ENCODE assay signal across 1 cellular context in the genomic region with DNA sequence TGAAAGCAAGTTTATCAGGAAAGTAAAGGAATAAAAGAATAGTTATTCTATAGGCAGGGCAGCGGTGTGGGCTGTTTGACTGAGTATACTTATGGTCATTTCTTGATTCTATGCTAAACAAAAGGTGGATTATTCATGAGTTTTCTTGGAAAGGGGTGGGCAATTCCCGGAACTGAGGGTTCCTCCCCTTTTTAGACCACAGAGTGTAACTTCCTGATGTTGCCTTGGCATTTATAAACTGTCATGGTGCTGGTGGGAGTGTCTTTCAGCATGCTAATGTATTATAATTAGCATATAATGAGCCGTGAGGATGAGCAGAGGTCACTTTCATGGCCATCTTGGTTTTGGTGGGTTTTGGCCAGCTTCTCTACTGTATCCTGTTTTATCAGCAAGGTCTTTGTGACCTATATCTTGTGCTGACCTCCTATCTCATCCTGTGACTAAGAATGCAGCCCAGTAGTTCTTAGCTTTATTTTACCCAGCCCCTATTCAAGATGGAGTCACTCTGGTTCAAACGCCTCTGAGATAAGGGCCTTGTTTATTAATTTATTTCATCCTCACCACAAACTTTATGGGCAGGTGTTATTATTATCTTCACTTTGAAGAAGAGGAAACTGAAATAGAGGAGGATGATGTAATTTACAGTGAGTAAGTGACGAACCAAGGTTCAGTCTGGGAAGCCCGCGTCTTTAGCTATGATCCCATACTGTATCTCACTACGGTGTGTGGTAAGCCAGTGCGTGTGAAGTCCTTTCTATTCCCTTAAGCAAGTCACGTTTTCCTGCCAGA.
TF ChIP-seq lines count a peak whose summit lies in the region.

No MANE protein-coding gene starts in this region.

TF ChIP-seq in K562, 482 proteins besides CTCF, POLR2A, EP300 and RAD21 (continued from another document and continues in another):
- TF ChIP-seq ZNF639 (CRISPR knock-in tag; conservative IDR thresholded peaks at IDR 0.05 in 1 of 2, IDR thresholded peaks at IDR 0.05 in 1 of 2) (peak in 1 of 2 experiments; percentile 97; a peak in 2 of 4 replicates), PTTG1 (tag; IDR thresholded peaks at IDR 0.05; ENCODE audit: low read depth) (peak; percentile 95), RBM17 (IDR thresholded peaks at IDR 0.05; ENCODE audit: borderline replicate concordance, low read depth, low read length) (no peak), ZNF696 (CRISPR knock-in tag; conservative IDR thresholded peaks at IDR 0.05) (no peak), TEAD1 (CRISPR knock-in tag; IDR thresholded peaks at IDR 0.05) (peak in 1 of 2 experiments; percentile 95; a peak in 2 of 4 replicates), ETS2 (tag; IDR thresholded peaks at IDR 0.05; ENCODE audit: borderline replicate concordance, poor library complexity, severe bottlenecking) (no peak), MYBL2 (IDR thresholded peaks at IDR 0.05; ENCODE audit: low read depth) (no peak), MYBL2 (CRISPR knock-in tag; IDR thresholded peaks at IDR 0.05; ENCODE audit: borderline replicate concordance) (no peak), ZNF586 (CRISPR knock-in tag; conservative IDR thresholded peaks at IDR 0.05) (0 out of 2 replicates have a peak, but pooled peaks have one; percentile 20), BACH1 (tag; IDR thresholded peaks at IDR 0.05) (peak; percentile 96), CBX3 (IDR thresholded peaks at IDR 0.05; ENCODE audit: borderline replicate concordance in 1 of 2, low read length in 2 of 2) (no peak), ZNF79 (CRISPR knock-in tag; IDR thresholded peaks at IDR 0.05; ENCODE audit: low read depth) (peak; percentile 94), DMBX1 (CRISPR knock-in tag; IDR thresholded peaks at IDR 0.05; ENCODE audit: borderline replicate concordance) (peak; percentile 96; the same call in 1 of the 2 replicates), PPARD (CRISPR knock-in tag; IDR thresholded peaks at IDR 0.05) (0 out of 2 replicates have a peak, but pooled peaks have one; percentile 61), ZBTB1 (CRISPR knock-in tag; IDR thresholded peaks at IDR 0.05; ENCODE audit: borderline replicate concordance, low read depth) (no peak), CBFA2T2 (conservative IDR thresholded peaks at IDR 0.05) (no peak), ZNF41 (CRISPR knock-in tag; conservative IDR thresholded peaks at IDR 0.05) (peak; percentile 93), ZNF584 (CRISPR knock-in tag; IDR thresholded peaks at IDR 0.05; ENCODE audit: low read depth) (peak; percentile 98), RFX5 (IDR thresholded peaks at IDR 0.05; ENCODE audit: low read depth, low read length) (no peak), ZNF324 (CRISPR knock-in tag; IDR thresholded peaks at IDR 0.05) (peak; percentile 78; the same call in 1 of the 2 replicates), GTF2A2 (tag; IDR thresholded peaks at IDR 0.05) (peak; percentile 95), PRMT5 (CRISPR knock-in tag; IDR thresholded peaks at IDR 0.05) (no peak), THRAP3 (IDR thresholded peaks at IDR 0.05; ENCODE audit: borderline replicate concordance) (no peak), POLR2B (IDR thresholded peaks at IDR 0.05; ENCODE audit: low read depth, partially characterized antibody) (no peak), CBX5 (IDR thresholded peaks at IDR 0.05; ENCODE audit: borderline replicate concordance, low read depth) (no peak), HIVEP1 (CRISPR knock-in tag; IDR thresholded peaks at IDR 0.05) (peak; percentile 97), PHB2 (IDR thresholded peaks at IDR 0.05; ENCODE audit: low read depth) (no peak), NR2F6 (CRISPR knock-in tag; IDR thresholded peaks at IDR 0.05) (peak; percentile 73; the same call in 1 of the 2 replicates), MTF1 (CRISPR knock-in tag; IDR thresholded peaks at IDR 0.05; ENCODE audit: borderline replicate concordance) (no peak), PBX2 (CRISPR knock-in tag; IDR thresholded peaks at IDR 0.05; ENCODE audit: low read depth) (no peak), PBX2 (tag; conservative IDR thresholded peaks at IDR 0.05; ENCODE audit: low read depth) (0 out of 2 replicates have a peak, but pooled peaks have one; percentile 33), ZFP1 (CRISPR knock-in tag; IDR thresholded peaks at IDR 0.05) (peak; percentile 80), ZNF780A (CRISPR knock-in tag; IDR thresholded peaks at IDR 0.05) (peak; percentile 88), EGR1 (conservative IDR thresholded peaks at IDR 0.05) (no peak), HOMEZ (CRISPR knock-in tag; IDR thresholded peaks at IDR 0.05) (peak; percentile 85; the same call in 1 of the 2 replicates), RFX1 (IDR thresholded peaks at IDR 0.05) (peak; percentile 25; the same call in 1 of the 2 replicates), SRSF3 (IDR thresholded peaks at IDR 0.05; ENCODE audit: insufficient read depth, low read length) (no peak), ILK (tag; IDR thresholded peaks at IDR 0.05; ENCODE audit: borderline replicate concordance, low read depth) (peak; percentile 80), TAF15 (IDR thresholded peaks at IDR 0.05; ENCODE audit: low read depth, low read length) (no peak), BCOR (IDR thresholded peaks at IDR 0.05) (no peak), KLF16 (IDR thresholded peaks at IDR 0.05) (no peak), ZNF707 (CRISPR knock-in tag; conservative IDR thresholded peaks at IDR 0.05) (no peak), PTRF (tag; IDR thresholded peaks at IDR 0.05) (peak; percentile 79), MEF2D (tag; conservative IDR thresholded peaks at IDR 0.05; ENCODE audit: low read depth) (peak; percentile 87; the same call in 1 of the 2 replicates), HMG20A (CRISPR knock-in tag; conservative IDR thresholded peaks at IDR 0.05) (peak; percentile 65; the same call in 1 of the 2 replicates), SMAD2 (IDR thresholded peaks at IDR 0.05; ENCODE audit: low read depth, low read length) (no peak), TCFL5 (CRISPR knock-in tag; conservative IDR thresholded peaks at IDR 0.05) (peak; percentile 85)
- TF ChIP-seq, protein P1, sequence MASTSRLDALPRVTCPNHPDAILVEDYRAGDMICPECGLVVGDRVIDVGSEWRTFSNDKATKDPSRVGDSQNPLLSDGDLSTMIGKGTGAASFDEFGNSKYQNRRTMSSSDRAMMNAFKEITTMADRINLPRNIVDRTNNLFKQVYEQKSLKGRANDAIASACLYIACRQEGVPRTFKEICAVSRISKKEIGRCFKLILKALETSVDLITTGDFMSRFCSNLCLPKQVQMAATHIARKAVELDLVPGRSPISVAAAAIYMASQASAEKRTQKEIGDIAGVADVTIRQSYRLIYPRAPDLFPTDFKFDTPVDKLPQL (IDR thresholded peaks at IDR 0.05; ENCODE audit: extremely low read depth, insufficient read length): no peak
- TF ChIP-seq, protein P2, sequence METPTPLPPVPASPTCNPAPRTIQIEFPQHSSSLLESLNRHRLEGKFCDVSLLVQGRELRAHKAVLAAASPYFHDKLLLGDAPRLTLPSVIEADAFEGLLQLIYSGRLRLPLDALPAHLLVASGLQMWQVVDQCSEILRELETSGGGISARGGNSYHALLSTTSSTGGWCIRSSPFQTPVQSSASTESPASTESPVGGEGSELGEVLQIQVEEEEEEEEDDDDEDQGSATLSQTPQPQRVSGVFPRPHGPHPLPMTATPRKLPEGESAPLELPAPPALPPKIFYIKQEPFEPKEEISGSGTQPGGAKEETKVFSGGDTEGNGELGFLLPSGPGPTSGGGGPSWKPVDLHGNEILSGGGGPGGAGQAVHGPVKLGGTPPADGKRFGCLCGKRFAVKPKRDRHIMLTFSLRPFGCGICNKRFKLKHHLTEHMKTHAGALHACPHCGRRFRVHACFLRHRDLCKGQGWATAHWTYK (CRISPR knock-in tag; IDR thresholded peaks at IDR 0.05): peak; percentile 97
- TF ChIP-seq, protein P3, sequence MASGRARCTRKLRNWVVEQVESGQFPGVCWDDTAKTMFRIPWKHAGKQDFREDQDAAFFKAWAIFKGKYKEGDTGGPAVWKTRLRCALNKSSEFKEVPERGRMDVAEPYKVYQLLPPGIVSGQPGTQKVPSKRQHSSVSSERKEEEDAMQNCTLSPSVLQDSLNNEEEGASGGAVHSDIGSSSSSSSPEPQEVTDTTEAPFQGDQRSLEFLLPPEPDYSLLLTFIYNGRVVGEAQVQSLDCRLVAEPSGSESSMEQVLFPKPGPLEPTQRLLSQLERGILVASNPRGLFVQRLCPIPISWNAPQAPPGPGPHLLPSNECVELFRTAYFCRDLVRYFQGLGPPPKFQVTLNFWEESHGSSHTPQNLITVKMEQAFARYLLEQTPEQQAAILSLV (tag; IDR thresholded peaks at IDR 0.05): no peak
- TF ChIP-seq, protein P4, sequence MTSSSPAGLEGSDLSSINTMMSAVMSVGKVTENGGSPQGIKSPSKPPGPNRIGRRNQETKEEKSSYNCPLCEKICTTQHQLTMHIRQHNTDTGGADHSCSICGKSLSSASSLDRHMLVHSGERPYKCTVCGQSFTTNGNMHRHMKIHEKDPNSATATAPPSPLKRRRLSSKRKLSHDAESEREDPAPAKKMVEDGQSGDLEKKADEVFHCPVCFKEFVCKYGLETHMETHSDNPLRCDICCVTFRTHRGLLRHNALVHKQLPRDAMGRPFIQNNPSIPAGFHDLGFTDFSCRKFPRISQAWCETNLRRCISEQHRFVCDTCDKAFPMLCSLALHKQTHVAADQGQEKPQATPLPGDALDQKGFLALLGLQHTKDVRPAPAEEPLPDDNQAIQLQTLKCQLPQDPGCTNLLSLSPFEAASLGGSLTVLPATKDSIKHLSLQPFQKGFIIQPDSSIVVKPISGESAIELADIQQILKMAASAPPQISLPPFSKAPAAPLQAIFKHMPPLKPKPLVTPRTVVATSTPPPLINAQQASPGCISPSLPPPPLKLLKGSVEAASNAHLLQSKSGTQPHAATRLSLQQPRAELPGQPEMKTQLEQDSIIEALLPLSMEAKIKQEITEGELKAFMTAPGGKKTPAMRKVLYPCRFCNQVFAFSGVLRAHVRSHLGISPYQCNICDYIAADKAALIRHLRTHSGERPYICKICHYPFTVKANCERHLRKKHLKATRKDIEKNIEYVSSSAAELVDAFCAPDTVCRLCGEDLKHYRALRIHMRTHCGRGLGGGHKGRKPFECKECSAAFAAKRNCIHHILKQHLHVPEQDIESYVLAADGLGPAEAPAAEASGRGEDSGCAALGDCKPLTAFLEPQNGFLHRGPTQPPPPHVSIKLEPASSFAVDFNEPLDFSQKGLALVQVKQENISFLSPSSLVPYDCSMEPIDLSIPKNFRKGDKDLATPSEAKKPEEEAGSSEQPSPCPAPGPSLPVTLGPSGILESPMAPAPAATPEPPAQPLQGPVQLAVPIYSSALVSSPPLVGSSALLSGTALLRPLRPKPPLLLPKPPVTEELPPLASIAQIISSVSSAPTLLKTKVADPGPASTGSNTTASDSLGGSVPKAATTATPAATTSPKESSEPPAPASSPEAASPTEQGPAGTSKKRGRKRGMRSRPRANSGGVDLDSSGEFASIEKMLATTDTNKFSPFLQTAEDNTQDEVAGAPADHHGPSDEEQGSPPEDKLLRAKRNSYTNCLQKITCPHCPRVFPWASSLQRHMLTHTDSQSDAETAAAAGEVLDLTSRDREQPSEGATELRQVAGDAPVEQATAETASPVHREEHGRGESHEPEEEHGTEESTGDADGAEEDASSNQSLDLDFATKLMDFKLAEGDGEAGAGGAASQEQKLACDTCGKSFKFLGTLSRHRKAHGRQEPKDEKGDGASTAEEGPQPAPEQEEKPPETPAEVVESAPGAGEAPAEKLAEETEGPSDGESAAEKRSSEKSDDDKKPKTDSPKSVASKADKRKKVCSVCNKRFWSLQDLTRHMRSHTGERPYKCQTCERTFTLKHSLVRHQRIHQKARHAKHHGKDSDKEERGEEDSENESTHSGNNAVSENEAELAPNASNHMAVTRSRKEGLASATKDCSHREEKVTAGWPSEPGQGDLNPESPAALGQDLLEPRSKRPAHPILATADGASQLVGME (CRISPR knock-in tag; IDR thresholded peaks at IDR 0.05): peak; percentile 98
- TF ChIP-seq, protein P5, sequence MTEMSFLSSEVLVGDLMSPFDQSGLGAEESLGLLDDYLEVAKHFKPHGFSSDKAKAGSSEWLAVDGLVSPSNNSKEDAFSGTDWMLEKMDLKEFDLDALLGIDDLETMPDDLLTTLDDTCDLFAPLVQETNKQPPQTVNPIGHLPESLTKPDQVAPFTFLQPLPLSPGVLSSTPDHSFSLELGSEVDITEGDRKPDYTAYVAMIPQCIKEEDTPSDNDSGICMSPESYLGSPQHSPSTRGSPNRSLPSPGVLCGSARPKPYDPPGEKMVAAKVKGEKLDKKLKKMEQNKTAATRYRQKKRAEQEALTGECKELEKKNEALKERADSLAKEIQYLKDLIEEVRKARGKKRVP (CRISPR knock-in tag; IDR thresholded peaks at IDR 0.05): peak; percentile 84
